ENCODE assay signal across 1 cellular context in genomic region chr14:54568821-54569591, GRCh38.
TF ChIP-seq lines count a peak whose summit lies in the region.

No MANE protein-coding gene starts in this region.

TF ChIP-seq in SK-N-SH, 30 proteins besides CTCF, POLR2A, EP300 and RAD21 (continued from another document):
- no peak for TF ChIP-seq TEAD4 (IDR thresholded peaks at IDR 0.05; ENCODE audit: borderline replicate concordance, insufficient read depth)
